ENCODE assay signal across 20 cellular contexts in genomic region chr9:136182422-136182790, GRCh38. TPM values are rescaled to one million over a fixed set of nuclear protein-coding genes. Genes with fewer than 3 reads are reported as not detected.
DNase-seq lines count a peak whose midpoint lies in the region; ATAC-seq and FAIRE-seq lines count a peak whose summit lies in the region.
"Had no signal": no experiment of that assay in that cellular context is flagged by ENCODE, and none has a peak within 500 bp of the region (broad histone marks: within the 10 kb centered on the region; RNA-seq: fewer than 3 reads in every experiment).

No MANE protein-coding gene starts in this region.

- peak overlapping the region; percentile 36 for H3K9ac ChIP-seq in NT2/D1 (ENCODE audit: insufficient read length, low read depth)
- H3K9ac ChIP-seq: GM23248 had no signal

- DNase-seq in right cardiac atrium (peak in 2 of 3 donors; percentile 1 to 16), cardiac septum (ENCODE audit: low spot score) (no peak), NT2/D1 (ENCODE audit: low read depth, low spot score) (no peak), epidermal melanocyte (ENCODE audit: insufficient read length, low spot score) (peak; percentile 5), small intestine (peak; percentile 43), COLO668 (lab: John Stamatoyannopoulos, UW; ENCODE audit: unreplicated experiment) (no peak), mesenteric fat pad (ENCODE audit: low spot score) (no peak)
- DNase-seq: ACHN; AML-193; C1 segment of cervical spinal cord; Caco-2; CD4-positive, alpha-beta memory T cell; DMS153; DND-41; GM23248 had no signal

- no peak overlapping the region for H3K4me3 ChIP-seq in right cardiac atrium (ENCODE audit: low read length)
- no peak overlapping the region for H3K4me3 ChIP-seq in NT2/D1 (ENCODE audit: insufficient read length, low read depth)
- H3K4me3 ChIP-seq in small intestine (ENCODE audit: low read depth in 1 of 2, low read length in 2 of 2), result no peak overlapping the region
- H3K4me3 ChIP-seq: A549, GM23248 had no signal

- intact Hi-C loops in right cardiac atrium (cut with DNase I) (no loop called here), cardiac septum (cut with DNase I) (no loop called here)

- no peaks in the 10 kb centered on the region for H3K36me3 ChIP-seq in NT2/D1 (ENCODE audit: insufficient read depth, insufficient read length, low read length)
- H3K36me3 ChIP-seq in small intestine (ENCODE audit: control insufficient read depth in 2 of 2, insufficient read depth in 2 of 2, low read length in 2 of 2), result no peaks in the 10 kb centered on the region

- H3K4me1 ChIP-seq in right cardiac atrium (ENCODE audit: control insufficient read depth, insufficient read depth, low read length) (no peaks in the 10 kb centered on the region), NT2/D1 (ENCODE audit: insufficient read depth, insufficient read length) (peaks cover 24% of the 10 kb centered on the region), small intestine (ENCODE audit: control insufficient read depth in 2 of 2, insufficient read depth in 1 of 2, low read depth in 1 of 2, low read length in 1 of 2) (no peaks in the 10 kb centered on the region)
- H3K4me1 ChIP-seq: A549 had no signal

- FAIRE-seq in small intestine (lab: Jason Lieb, UNC), result no peak
- FAIRE-seq: A549, G401.6, GM12892, H1 had no signal

- no peaks in the 10 kb centered on the region for H3K27me3 ChIP-seq in right cardiac atrium (ENCODE audit: control insufficient read depth, insufficient read depth)
- H3K27me3 ChIP-seq in NT2/D1 (ENCODE audit: insufficient read depth, insufficient read length), result no peaks in the 10 kb centered on the region
- peaks cover 0 to 4% of the 10 kb centered on the region in 2 donors for H3K27me3 ChIP-seq in small intestine (ENCODE audit: control insufficient read depth in 2 of 2, insufficient read depth in 2 of 2, low read length in 2 of 2)

- H3K9me3 ChIP-seq in right cardiac atrium (ENCODE audit: control insufficient read depth, low read length) (no peaks in the 10 kb centered on the region), NT2/D1 (ENCODE audit: insufficient read depth, low read length) (no peaks in the 10 kb centered on the region), small intestine (ENCODE audit: control insufficient read depth, low read depth) (no peaks in the 10 kb centered on the region)
- H3K9me3 ChIP-seq: A549, Caco-2 had no signal

- H3K27ac ChIP-seq in right cardiac atrium (ENCODE audit: low read length) (no peak overlapping the region), small intestine (ENCODE audit: low read depth in 1 of 2, low read length in 1 of 2) (no peak overlapping the region)
- H3K27ac ChIP-seq: A549, GM23248 had no signal

- WGBS in right cardiac atrium, result 87% methylated on average over 14 of the region's 14 CpGs
- 22 to 70% (median 42%) methylated on average over 14 of the region's 14 CpGs for WGBS in small intestine, 3 donors

- no peak for ATAC-seq in right cardiac atrium
- ATAC-seq: A549 had no signal

RNA-seq across cellular contexts. Expression of gene LHX3, which starts 22.5 kb away (rescaled TPM):
- total RNA-seq in right cardiac atrium (not detected), cardiac septum (not detected), mesenteric fat pad (not detected)
- polyA plus RNA-seq in right cardiac atrium (not detected), small intestine (not detected)
- total RNA-seq: CD4-positive, alpha-beta memory T cell; GM23248; H1 had no signal
- polyA plus RNA-seq: BJ; CD4-positive, alpha-beta memory T cell; GM23248 had no signal

Comparison
In these comparisons a context has a peak if more than half of its experiments do, and no peak if none do; other contexts are left out.
1. DNase-seq: peak in right cardiac atrium (2 of 3), epidermal melanocyte (single experiment) and small intestine (single experiment); none in cardiac septum (single experiment), NT2/D1 (single experiment), COLO668 (single experiment) and mesenteric fat pad (single experiment).